Comparison of ENCODE assay signal across 29 cellular contexts in genomic region chr16:5885521-5885920, GRCh38.
"Had no signal": no experiment of that assay in that cellular context is flagged by ENCODE, and none has a peak within 500 bp of the region (broad histone marks: within the 10 kb centered on the region; RNA-seq: fewer than 3 reads in every experiment).

No MANE protein-coding gene starts in this region.

- H3K4me3 ChIP-seq: hepatocyte, left lung, lower lobe of right lung, neural progenitor cell, right atrium auricular region, right lobe of liver, smooth muscle cell, tibial nerve, uterus had no signal

- DNase-seq: islet precursor cell; left colon; left lung; lower lobe of right lung; mesendoderm; naive B cell; natural killer cell; nephron progenitor cell; occipital lobe; right lobe of liver; stimulated activated CD4-positive, alpha-beta T cell treated with anti-CD3 and anti-CD28 coated beads, Interleukin-1b, Interleukin-23, amount 100 ng/mL, for 48 hours; stimulated activated CD4-positive, alpha-beta T cell treated with anti-CD3 and anti-CD28 coated beads, Interleukin-2, amount 100 ng/mL, for 48 hours; stimulated activated CD4-positive, alpha-beta T cell treated with anti-CD3 and anti-CD28 coated beads, Interleukin-4, amount 100 ng/mL, for 4 hours; stimulated activated CD8-positive, alpha-beta memory T cell treated with anti-CD3 and anti-CD28 coated beads, Interleukin-4, amount 100 ng/mL, for 48 hours; stimulated activated naive CD4-positive, alpha-beta T cell treated with Interleukin-2 at 50 U/mL for 16 hours; stimulated activated naive CD8-positive, alpha-beta T cell treated with anti-CD3 and anti-CD28 coated beads, Interleukin-15, amount 100 ng/mL, for 72 hours; substantia nigra; uterus had no signal

- H3K4me1 Mint-ChIP-seq: mesothelial cell of epicardium; naive B cell; natural killer cell; stimulated activated memory B cell treated with anti-CD40 and anti-IgM and Interleukin-4, amounts not matched to agents 10 μg/mL and 1 μg/mL and 100 μg/mL, for 72 hours; stimulated activated naive CD8-positive, alpha-beta T cell treated with anti-CD3 and anti-CD28 coated beads, Interleukin-15, amount 100 ng/mL, for 72 hours had no signal

- H3K27me3 Mint-ChIP-seq: stimulated activated memory B cell treated with anti-CD40 and anti-IgM and Interleukin-4, amounts not matched to agents 10 μg/mL and 1 μg/mL and 100 μg/mL, for 72 hours; stimulated activated naive CD8-positive, alpha-beta T cell treated with anti-CD3 and anti-CD28 coated beads, Interleukin-15, amount 100 ng/mL, for 72 hours had no signal

- H3K27me3 ChIP-seq: hepatocyte, left lung, neural progenitor cell, neutrophil, right atrium auricular region, right lobe of liver, tibial nerve, uterus had no signal

- H3K36me3 Mint-ChIP-seq: mesothelial cell of epicardium; naive B cell; natural killer cell; neural progenitor cell; stimulated activated memory B cell treated with anti-CD40 and anti-IgM and Interleukin-4, amounts not matched to agents 10 μg/mL and 1 μg/mL and 100 μg/mL, for 72 hours; type B pancreatic cell had no signal

- H3K36me3 ChIP-seq: left lung, lower lobe of right lung, neural progenitor cell, neutrophil, right atrium auricular region, right lobe of liver, tibial nerve, uterus had no signal

- H3K27ac ChIP-seq: hepatocyte, left lung, lower lobe of right lung, neural progenitor cell, neutrophil, parathyroid adenoma, right atrium auricular region, right lobe of liver, tibial nerve, uterus had no signal

- H3K27ac Mint-ChIP-seq: mesothelial cell of epicardium; naive B cell; natural killer cell; nephron progenitor cell; neural progenitor cell; progenitor cell of endocrine pancreas; stimulated activated memory B cell treated with anti-CD40 and anti-IgM and Interleukin-4, amounts not matched to agents 10 μg/mL and 1 μg/mL and 100 μg/mL, for 72 hours; type B pancreatic cell had no signal

- ATAC-seq: left colon; left lung; lower lobe of right lung; natural killer cell; right lobe of liver; stimulated activated memory B cell treated with anti-CD40 and anti-IgM and Interleukin-4, amounts not matched to agents 10 μg/mL and 1 μg/mL and 100 μg/mL, for 72 hours; stimulated activated naive CD8-positive, alpha-beta T cell treated with anti-CD3 and anti-CD28 coated beads, Interleukin-15, amount 100 ng/mL, for 72 hours had no signal

- H3K9me3 ChIP-seq: left lung, lower lobe of right lung, neutrophil, right atrium auricular region, right lobe of liver, tibial nerve, uterus had no signal

- H3K9me3 Mint-ChIP-seq: mesothelial cell of epicardium, nephron progenitor cell, neural progenitor cell, type B pancreatic cell had no signal

- H3K4me3 Mint-ChIP-seq: mesothelial cell of epicardium; naive B cell; natural killer cell; nephron progenitor cell; neural progenitor cell; stimulated activated memory B cell treated with anti-CD40 and anti-IgM and Interleukin-4, amounts not matched to agents 10 μg/mL and 1 μg/mL and 100 μg/mL, for 72 hours; stimulated activated naive CD8-positive, alpha-beta T cell treated with anti-CD3 and anti-CD28 coated beads, Interleukin-15, amount 100 ng/mL, for 72 hours; type B pancreatic cell had no signal

- H3K4me1 ChIP-seq: left lung, lower lobe of right lung, neural progenitor cell, parathyroid adenoma, right atrium auricular region, right lobe of liver, tibial nerve, uterus had no signal
